ENCODE assay signal across 21 cellular contexts in the genomic region with DNA sequence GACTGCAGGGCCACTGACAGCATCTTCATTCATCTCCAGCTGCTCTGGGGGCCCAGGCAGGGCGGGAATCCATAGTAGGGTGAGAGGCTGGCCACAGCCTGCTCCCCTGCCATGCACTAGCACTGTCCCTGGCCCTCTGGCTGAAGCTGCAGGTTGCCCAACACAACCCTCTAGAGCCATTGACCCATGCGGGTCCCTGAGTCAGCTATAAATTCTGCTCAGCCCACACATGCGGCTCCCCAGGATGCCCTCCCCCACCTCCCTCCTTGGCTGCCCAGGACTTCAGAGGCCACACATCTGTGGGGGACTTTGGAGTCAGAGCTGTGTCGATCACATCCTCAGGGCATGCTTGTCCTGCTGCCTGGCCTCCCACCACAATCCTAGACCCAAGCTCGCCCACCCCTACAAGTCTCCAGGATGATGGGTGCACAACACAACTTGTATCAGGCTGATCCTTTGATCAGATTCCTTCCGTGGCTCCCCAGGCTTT.
"Had no signal": no experiment of that assay in that cellular context is flagged by ENCODE, and none has a peak within 500 bp of the region (broad histone marks: within the 10 kb centered on the region; RNA-seq: fewer than 3 reads in every experiment).

No MANE protein-coding gene starts in this region.

- H3K27me3 ChIP-seq: dorsolateral prefrontal cortex, esophagus squamous epithelium, gastrocnemius medialis, upper lobe of left lung had no signal

- ATAC-seq: activated T-cell treated with anti-CD3 and anti-CD28 coated beads, Interleukin-2, amount 50 U/mL, for 72 hours; left ventricle myocardium superior; stimulated activated effector memory CD8-positive, alpha-beta T cell treated with anti-CD3 and anti-CD28 coated beads, Interleukin-12 subunit alpha, Interleukin-12 subunit beta, amount 100 ng/mL, for 72 hours; WTC11 had no signal

- H3K4me3 ChIP-seq: dorsolateral prefrontal cortex, esophagus squamous epithelium, gastrocnemius medialis, thoracic aorta, upper lobe of left lung had no signal

- H3K9me3 ChIP-seq: esophagus squamous epithelium, gastrocnemius medialis, thoracic aorta, upper lobe of left lung had no signal

- H3K9me3 Mint-ChIP-seq: activated naive CD4-positive, alpha-beta T cell treated with anti-CD3 and anti-CD28 coated beads, Interleukin-2, amount 10 ng/mL, durations not matched to agents 7 days and 5 days; activated T-cell treated with anti-CD3 and anti-CD28 coated beads, Interleukin-2, amount 50 U/mL, for 72 hours; brain; nephron; stimulated activated effector memory CD8-positive, alpha-beta T cell treated with anti-CD3 and anti-CD28 coated beads, Interleukin-12 subunit alpha, Interleukin-12 subunit beta, amount 100 ng/mL, for 72 hours; WTC11 had no signal

- H3K27ac Mint-ChIP-seq: activated naive CD4-positive, alpha-beta T cell treated with anti-CD3 and anti-CD28 coated beads, Interleukin-2, amount 10 ng/mL, durations not matched to agents 7 days and 5 days; activated T-cell treated with anti-CD3 and anti-CD28 coated beads, Interleukin-2, amount 50 U/mL, for 72 hours; brain; nephron; stimulated activated effector memory CD8-positive, alpha-beta T cell treated with anti-CD3 and anti-CD28 coated beads, Interleukin-12 subunit alpha, Interleukin-12 subunit beta, amount 100 ng/mL, for 72 hours; WTC11 had no signal

- H3K36me3 Mint-ChIP-seq: activated naive CD4-positive, alpha-beta T cell treated with anti-CD3 and anti-CD28 coated beads, Interleukin-2, amount 10 ng/mL, durations not matched to agents 7 days and 5 days; brain; stimulated activated effector memory CD8-positive, alpha-beta T cell treated with anti-CD3 and anti-CD28 coated beads, Interleukin-12 subunit alpha, Interleukin-12 subunit beta, amount 100 ng/mL, for 72 hours; WTC11 had no signal

- H3K4me1 Mint-ChIP-seq: stimulated activated effector memory CD8-positive, alpha-beta T cell treated with anti-CD3 and anti-CD28 coated beads, Interleukin-12 subunit alpha, Interleukin-12 subunit beta, amount 100 ng/mL, for 72 hours had no signal

- DNase-seq: activated effector memory CD4-positive, alpha-beta T cell treated with Interleukin-2 at 50 U/mL for 16 hours; activated naive CD4-positive, alpha-beta T cell treated with anti-CD3 and anti-CD28 coated beads, Interleukin-2, amount 10 ng/mL, durations not matched to agents 7 days and 5 days; activated T-cell treated with anti-CD3 and anti-CD28 coated beads, Interleukin-2, amount 50 U/mL, for 72 hours; anterior cingulate cortex; caudate nucleus; esophagus squamous epithelium; hippocampal formation; left ventricle myocardium superior; mammary epithelial cell; midbrain; nucleus accumbens; stimulated activated CD4-positive, alpha-beta T cell treated with anti-CD3 and anti-CD28 coated beads, Interleukin-12 subunit alpha, Interleukin-12 subunit beta, amount 100 ng/mL, for 4 hours; T-helper 9 cell; upper lobe of left lung had no signal

- H3K36me3 ChIP-seq: esophagus squamous epithelium, gastrocnemius medialis, thoracic aorta, upper lobe of left lung had no signal

- H3K4me3 Mint-ChIP-seq: activated naive CD4-positive, alpha-beta T cell treated with anti-CD3 and anti-CD28 coated beads, Interleukin-2, amount 10 ng/mL, durations not matched to agents 7 days and 5 days; activated T-cell treated with anti-CD3 and anti-CD28 coated beads, Interleukin-2, amount 50 U/mL, for 72 hours; brain; nephron; stimulated activated effector memory CD8-positive, alpha-beta T cell treated with anti-CD3 and anti-CD28 coated beads, Interleukin-12 subunit alpha, Interleukin-12 subunit beta, amount 100 ng/mL, for 72 hours; WTC11 had no signal

- H3K27me3 Mint-ChIP-seq: activated naive CD4-positive, alpha-beta T cell treated with anti-CD3 and anti-CD28 coated beads, Interleukin-2, amount 10 ng/mL, durations not matched to agents 7 days and 5 days had no signal

- H3K27ac ChIP-seq: dorsolateral prefrontal cortex, esophagus squamous epithelium, thoracic aorta, upper lobe of left lung had no signal
